In the genomic region with DNA sequence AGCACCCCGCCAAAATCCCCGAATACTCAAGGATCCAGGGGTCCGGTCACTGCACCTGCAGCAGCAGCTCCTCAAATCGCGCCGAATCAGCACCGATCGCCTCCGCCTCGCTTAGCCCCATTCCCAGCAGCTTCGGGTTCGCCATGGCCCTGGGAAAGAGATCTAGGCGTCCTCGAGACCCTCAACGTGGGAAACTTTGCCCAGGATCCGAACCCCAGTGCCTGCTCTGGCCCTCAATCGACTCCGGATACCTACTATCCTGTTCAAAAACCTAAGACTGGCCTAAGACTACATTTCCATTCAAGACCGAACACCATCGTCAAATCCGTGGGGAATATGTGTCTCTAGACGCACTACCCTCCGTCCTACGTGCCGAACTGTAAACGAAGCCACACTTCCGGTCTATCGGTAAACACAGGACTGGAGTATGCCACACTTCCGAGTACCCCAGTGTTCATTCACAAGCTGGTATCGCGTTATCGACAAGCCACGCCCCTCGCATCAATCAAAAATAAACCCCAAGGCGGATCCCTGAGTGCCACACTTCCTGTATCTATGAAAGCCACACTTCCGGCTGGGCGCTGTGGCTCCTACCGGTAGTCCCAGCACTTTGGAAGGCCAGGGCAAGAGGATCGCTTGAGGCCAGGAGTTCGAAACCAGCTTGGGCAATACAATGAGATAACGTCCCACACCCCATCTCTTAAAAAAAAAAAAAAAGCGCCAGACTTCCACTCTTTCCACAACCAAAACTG, we compare ENCODE assay signal across 8 cellular contexts. TPM values are rescaled to one million over a fixed set of nuclear protein-coding genes. Genes with fewer than 3 reads are reported as not detected.
DNase-seq lines count a peak whose midpoint lies in the region; TF ChIP-seq lines count a peak whose summit lies in the region.

A gene (minus strand): TSS at position 385 of the 752 bp plus-strand sequence. CDS start 240 bp downstream, at position 145.

- H3K79me1 ChIP-seq in mesenchymal stem cell (replicated peaks; ENCODE audit: low read length, poor library complexity, severe bottlenecking): peaks cover 35% of the 10 kb centered on the region

- no peak within 1 kb of the TSS for H2BK5ac ChIP-seq in mesenchymal stem cell (ENCODE audit: low read depth, low read length, poor library complexity, severe bottlenecking)

- H4K91ac ChIP-seq in mesenchymal stem cell (ENCODE audit: low read length): peak within 1 kb of the TSS; percentile 5

- TF ChIP-seq CTCF in GM20000 (IDR thresholded peaks at IDR 0.05; ENCODE audit: extremely low read depth, missing control alignments): no peak

- H3K9me3 ChIP-seq in endocrine pancreas (ENCODE audit: control insufficient read depth, low read length): no peaks in the 10 kb centered on the region
- H3K9me3 ChIP-seq in mesenchymal stem cell (ENCODE audit: control insufficient read depth, low read length): no peaks in the 10 kb centered on the region

- H3K4me1 ChIP-seq in endocrine pancreas (ENCODE audit: control insufficient read depth, insufficient read depth, low read length) (no peaks in the 10 kb centered on the region), mesenchymal stem cell (ENCODE audit: control insufficient read depth, insufficient read depth, low read depth, low read length) (peaks cover 9% of the 10 kb centered on the region)

- H3K27me3 ChIP-seq in endocrine pancreas (ENCODE audit: control insufficient read depth, insufficient read depth, low read length) (no peaks in the 10 kb centered on the region), mesenchymal stem cell (ENCODE audit: control insufficient read depth in 1 of 2, insufficient read depth in 1 of 2, low read length in 2 of 2) (no peaks in the 10 kb centered on the region)

- H4K8ac ChIP-seq in mesenchymal stem cell (ENCODE audit: low read length): peak within 1 kb of the TSS; percentile 1

- H3K4me3 ChIP-seq in endocrine pancreas (ENCODE audit: control insufficient read depth, insufficient read depth, low read length): peak within 1 kb of the TSS; percentile 89
- peak within 1 kb of the TSS; percentile 86 to 90 for H3K4me3 ChIP-seq in mesenchymal stem cell (ENCODE audit: insufficient read depth in 1 of 2, low read depth in 1 of 2, low read length in 2 of 2)

- peak within 1 kb of the TSS; percentile 98 for H3K9ac ChIP-seq in endocrine pancreas (ENCODE audit: control insufficient read depth, insufficient read depth, low read length)
- H3K9ac ChIP-seq in mesenchymal stem cell (ENCODE audit: low read length): peak within 1 kb of the TSS; percentile 98

- under 1% methylated on average over 42 of the region's 42 CpGs for WGBS in mesenchymal stem cell

- no peak within 1 kb of the TSS for H2BK120ac ChIP-seq in mesenchymal stem cell (ENCODE audit: low read depth, low read length)

- peak within 1 kb of the TSS; percentile 73 for H3K4me2 ChIP-seq in mesenchymal stem cell (ENCODE audit: low read length, poor library complexity, severe bottlenecking)

- H3K23ac ChIP-seq in mesenchymal stem cell (ENCODE audit: low read length in 2 of 2): no peak within 1 kb of the TSS

- H2BK12ac ChIP-seq in mesenchymal stem cell (ENCODE audit: low read length in 2 of 2): no peak within 1 kb of the TSS

- H3K14ac ChIP-seq in mesenchymal stem cell (ENCODE audit: low read length in 2 of 2): no peak within 1 kb of the TSS

- no peaks in the 10 kb centered on the region for H3K36me3 ChIP-seq in endocrine pancreas (ENCODE audit: control insufficient read depth, insufficient read depth, low read length)
- peaks cover 11 to 35% of the 10 kb centered on the region in 2 experiments for H3K36me3 ChIP-seq in mesenchymal stem cell (ENCODE audit: control insufficient read depth in 1 of 2, insufficient read depth in 2 of 2, low read depth in 1 of 2, low read length in 2 of 2)

- H3K4ac ChIP-seq in mesenchymal stem cell (ENCODE audit: low read depth in 1 of 2, low read length in 2 of 2): peak within 1 kb of the TSS in 1 of 2 experiments; percentile 6

- H3K27ac ChIP-seq in mesenchymal stem cell (ENCODE audit: low read length, poor library complexity, severe bottlenecking): peak within 1 kb of the TSS; percentile 84

- peak within 1 kb of the TSS; percentile 5 for H2AK5ac ChIP-seq in mesenchymal stem cell (ENCODE audit: low read length, severe bottlenecking)

- H2AFZ ChIP-seq in mesenchymal stem cell (ENCODE audit: low read depth, low read length): no peak within 1 kb of the TSS

- DNase-seq in CMK (ENCODE audit: low read depth) (peak; percentile 100), GM20000 (ENCODE audit: low spot score) (peak; percentile 90), HT1080 (ENCODE audit: low read depth) (peak; percentile 99), NOMO-1 treated with DMSO at 0.1 percent for 48 hours (lab: John Stamatoyannopoulos, UW; ENCODE audit: unreplicated experiment) (peak; percentile 99), mesenchymal stem cell (peak; percentile 100)
- DNase-seq in activated CD8-positive, alpha-beta memory T cell treated with anti-CD3 and anti-CD28 coated beads for 4 hours (ENCODE audit: low read depth in 2 of 2): peak; percentile 87 to 92
- peak; percentile 84 for DNase-seq in stimulated activated CD8-positive, alpha-beta memory T cell treated with anti-CD3 and anti-CD28 coated beads, Interleukin-12 subunit alpha, Interleukin-12 subunit beta, amount 100 ng/mL, for 4 hours (ENCODE audit: low read depth)

- peak within 1 kb of the TSS; percentile 28 to 34 for H3K18ac ChIP-seq in mesenchymal stem cell (ENCODE audit: low read depth in 1 of 2, low read length in 2 of 2)

- no peak within 1 kb of the TSS for H2BK15ac ChIP-seq in mesenchymal stem cell (ENCODE audit: low read depth, poor library complexity, severe bottlenecking)

RNA-seq across cellular contexts. Expression of the gene that starts here (rescaled TPM):
- 203 and 223 TPM in 2 replicates for total RNA-seq in HT1080 (2014; rRNA removed; shearing (Covaris generic))
- 130 and 159 TPM in 2 replicates for polyA plus RNA-seq in HT1080 (2015; cell fraction: cytosol; rRNA removed)
- 232 and 237 TPM in 2 replicates for polyA plus RNA-seq in HT1080 (2015; cell fraction: nucleus; rRNA removed)
- polyA plus RNA-seq in mesenchymal stem cell (2013, experiment 1 of 2): 54.8 TPM
- 53.7 TPM for polyA plus RNA-seq in mesenchymal stem cell (2013, experiment 2 of 2)

Comparison
In these comparisons a context has a peak if more than half of its experiments do, and no peak if none do; other contexts are left out.
1. Peak in every context shown above with its lines: DNase-seq, H3K4me3 ChIP-seq and H3K27ac ChIP-seq.